In genomic region chrX:49071877-49072711, GRCh38 we compare ENCODE assay signal across 8 cellular contexts. TPM values are rescaled to one million over a fixed set of nuclear protein-coding genes. Genes with fewer than 3 reads are reported as not detected.
DNase-seq lines count a peak whose midpoint lies in the region; ATAC-seq and TF ChIP-seq lines count a peak whose summit lies in the region.

No MANE protein-coding gene starts in this region.

- 26 to 54% (median 40%) methylated on average over 11 to 63 of the region's 63 CpGs for WGBS in adrenal gland, 4 donors

- DNase-seq in COLO668 (lab: John Stamatoyannopoulos, UW; ENCODE audit: unreplicated experiment) (peak; percentile 33), adrenal gland (peak; percentile 74 to 95 (median 84)), left cardiac atrium (peak; percentile 90), pons (ENCODE audit: low spot score) (peak; percentile 11), NAMALWA (ENCODE audit: low spot score) (no peak)

- H3K27ac ChIP-seq in adrenal gland, result peak overlapping the region in 2 of 5 donors; percentile 50 to 80

- H3K36me3 ChIP-seq in adrenal gland (replicated peaks in 1 of 2), result no peaks in the 10 kb centered on the region

- TF ChIP-seq POLR2A in adrenal gland (IDR thresholded peaks at IDR 0.05), result peak in 1 of 2 donors; percentile 24

- no peak for TF ChIP-seq CTCF in adrenal gland (IDR thresholded peaks at IDR 0.05)

- no peaks in the 10 kb centered on the region for H3K9me3 ChIP-seq in adrenal gland (replicated peaks in 1 of 3)

- intact Hi-C loops in adrenal gland (cut with DNase I), result no loop called here
- intact Hi-C loops in left cardiac atrium (cut with DNase I), result no loop called here

- no peaks in the 10 kb centered on the region for H3K27me3 ChIP-seq in adrenal gland

- ATAC-seq in left cardiac atrium, result peak; percentile 74 to 84
- ATAC-seq in GM19328 (IDR thresholded peaks at IDR 0.05; ENCODE audit: unreplicated experiment), result no peak
- no peak for ATAC-seq in GM19023 (IDR thresholded peaks at IDR 0.05; ENCODE audit: unreplicated experiment)
- ATAC-seq in HG02884 (IDR thresholded peaks at IDR 0.05; ENCODE audit: unreplicated experiment), result no peak

- H3K4me1 ChIP-seq in adrenal gland (replicated peaks in 1 of 2), result no peaks in the 10 kb centered on the region

- peak overlapping the region in 1 of 4 donors; percentile 55 for H3K4me3 ChIP-seq in adrenal gland

RNA-seq across cellular contexts. Expression of gene PRAF2, which starts 1.7 kb away (rescaled TPM):
- 10 to 100 TPM in 7 of 8 donors, 1 to 10 TPM in 1; 9.7 to 44.5 (median 35.8) TPM for total RNA-seq in adrenal gland
- 100 to 1,000 TPM in 1 of 3 donors, 10 to 100 TPM in 2; 66.0 to 100 (median 85.5) TPM for polyA plus RNA-seq in adrenal gland
- total RNA-seq in left cardiac atrium, result 10 to 100 TPM; 15.6 to 20.1 TPM

RNA-seq across cellular contexts. Expression of gene WDR45, which starts 7.6 kb away (rescaled TPM):
- total RNA-seq in adrenal gland, result 100 to 1,000 TPM in 6 of 8 donors, 10 to 100 TPM in 2; 73.4 to 139 (median 110) TPM
- 100 to 1,000 TPM in 2 of 3 donors, 10 to 100 TPM in 1; 59.4 to 184 (median 170) TPM for polyA plus RNA-seq in adrenal gland
- 10 to 100 TPM; 52.3 to 61.1 TPM for total RNA-seq in left cardiac atrium

RNA-seq across cellular contexts. Expression of gene CCDC120, which starts 13.3 kb away (rescaled TPM):
- total RNA-seq in adrenal gland (10 to 100 TPM in 1 of 8 donors, 1 to 10 TPM in 7; 1.7 to 30.6 (median 4.0) TPM), left cardiac atrium (1 to 10 TPM; 2.4 to 2.7 TPM)
- 1 to 10 TPM; 1.1 to 8.2 (median 2.7) TPM for polyA plus RNA-seq in adrenal gland

RNA-seq across cellular contexts. Expression of gene TFE3, which starts 28.9 kb away (rescaled TPM):
- 100 to 1,000 TPM in 4 of 8 donors, 10 to 100 TPM in 4; 79.2 to 168 (median 97.6) TPM for total RNA-seq in adrenal gland
- polyA plus RNA-seq in adrenal gland, result 10 to 100 TPM; 45.6 to 76.1 (median 65.9) TPM
- 10 to 100 TPM; 34.5 to 36.2 TPM for total RNA-seq in left cardiac atrium

RNA-seq across cellular contexts. Expression of gene GPKOW, which starts 51.4 kb away (rescaled TPM):
- 10 to 100 TPM; 21.5 to 58.4 (median 27.0) TPM for total RNA-seq in adrenal gland
- 10 to 100 TPM; 10.1 to 21.8 (median 11.3) TPM for polyA plus RNA-seq in adrenal gland
- total RNA-seq in left cardiac atrium, result 10 to 100 TPM; 17.1 to 19.4 TPM

Comparison
In these comparisons a context has a peak if more than half of its experiments do, and no peak if none do; other contexts are left out.
1. ATAC-seq: peak in left cardiac atrium (2 of 2); none in GM19328 (single experiment), GM19023 (single experiment) and HG02884 (single experiment).